In the genomic region with DNA sequence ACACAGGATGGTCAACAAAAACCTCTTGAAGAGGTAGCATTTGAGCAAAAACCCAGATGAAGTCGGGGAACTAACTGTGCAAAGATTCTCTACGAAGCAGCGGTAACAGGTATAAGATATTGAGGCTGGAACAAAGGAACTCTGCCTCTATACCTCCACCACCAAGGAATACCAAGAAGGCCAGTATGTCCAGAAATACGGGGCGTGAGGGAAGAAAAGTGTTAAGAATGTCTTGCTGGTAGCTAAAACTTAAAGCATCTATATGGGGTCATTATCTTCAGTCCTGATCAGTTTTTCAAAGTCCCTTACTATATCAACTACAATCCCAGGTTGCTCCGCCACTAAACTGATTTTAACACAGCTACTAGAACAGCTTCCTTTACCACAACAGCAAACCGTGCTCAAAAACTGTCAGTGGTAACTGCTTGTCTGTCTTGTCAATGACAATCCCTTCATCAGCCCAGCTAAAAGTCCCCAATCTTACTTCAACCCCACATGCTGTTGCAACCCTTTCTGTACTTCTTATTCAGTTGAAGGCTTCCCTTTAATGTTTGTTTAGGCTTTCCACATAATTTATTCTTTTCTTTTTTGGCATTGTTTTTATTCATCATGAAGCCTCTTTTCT, we compare ENCODE assay signal across 27 cellular contexts. TPM values are rescaled to one million over a fixed set of nuclear protein-coding genes. Genes with fewer than 3 reads are reported as not detected.
DNase-seq lines count a peak whose midpoint lies in the region; ATAC-seq and TF ChIP-seq lines count a peak whose summit lies in the region.
"Had no signal": no experiment of that assay in that cellular context is flagged by ENCODE, and none has a peak within 500 bp of the region (broad histone marks: within the 10 kb centered on the region; RNA-seq: fewer than 3 reads in every experiment).

No MANE protein-coding gene starts in this region.

- H3K4me1 Mint-ChIP-seq in activated T-cell treated with anti-CD3 and anti-CD28 coated beads, Interleukin-2, amount 50 U/mL, for 4 hours (ENCODE audit: low read depth), result peaks cover 67% of the 10 kb centered on the region
- H3K4me1 Mint-ChIP-seq in CD8-positive, alpha-beta T cell (ENCODE audit: low read depth), result peaks cover 66% of the 10 kb centered on the region
- H3K4me1 Mint-ChIP-seq in T-helper 17 cell, result peaks cover 52% of the 10 kb centered on the region
- peaks cover 59 to 74% of the 10 kb centered on the region in 2 donors for H3K4me1 Mint-ChIP-seq in immature natural killer cell

- CTCF ChIA-PET in CD8-positive, alpha-beta T cell (lab: Charles Lee), result interaction anchor here (0.6 to 2.4 kb wide), 6 partner anchors 9 to 375 kb away, joined by 3 to 9 read pairs (median 4); no protein-coding TSS in a partner anchor

- peaks cover 14% of the 10 kb centered on the region for H3K4me1 ChIP-seq in CD8-positive, alpha-beta T cell (ENCODE audit: insufficient read depth, low read length)

- H3K27me3 Mint-ChIP-seq in activated T-cell treated with anti-CD3 and anti-CD28 coated beads, Interleukin-2, amount 50 U/mL, for 4 hours (ENCODE audit: low read depth), result no peaks in the 10 kb centered on the region
- no peaks in the 10 kb centered on the region for H3K27me3 Mint-ChIP-seq in CD8-positive, alpha-beta T cell (ENCODE audit: low read depth)
- H3K27me3 Mint-ChIP-seq in T-helper 17 cell (no peaks in the 10 kb centered on the region), immature natural killer cell (ENCODE audit: low read depth in 3 of 3) (no peaks in the 10 kb centered on the region)
- H3K27me3 Mint-ChIP-seq: B cell, IgD-negative memory B cell had no signal

- no peaks in the 10 kb centered on the region for H3K36me3 ChIP-seq in CD8-positive, alpha-beta T cell (ENCODE audit: insufficient read depth, low read length)
- H3K36me3 ChIP-seq: pancreas, upper lobe of left lung had no signal

- no peak for TF ChIP-seq CTCF in CD8-positive, alpha-beta T cell (IDR thresholded peaks at IDR 0.05)

- peak overlapping the region; percentile 18 for H3K27ac Mint-ChIP-seq in CD8-positive, alpha-beta T cell
- peak overlapping the region; percentile 80 for H3K27ac Mint-ChIP-seq in T-helper 17 cell
- H3K27ac Mint-ChIP-seq in immature natural killer cell, result peak overlapping the region; percentile 16 to 81 (median 65)
- H3K27ac Mint-ChIP-seq: B cell, IgD-negative memory B cell had no signal

- H3K27ac ChIP-seq in CD8-positive, alpha-beta T cell (ENCODE audit: low read depth, low read length), result no peak overlapping the region
- H3K27ac ChIP-seq: coronary artery, pancreas had no signal

- H3K4me3 Mint-ChIP-seq in activated T-cell treated with anti-CD3 and anti-CD28 coated beads, Interleukin-2, amount 50 U/mL, for 4 hours, result peak overlapping the region; percentile 46
- peak overlapping the region; percentile 1 for H3K4me3 Mint-ChIP-seq in CD8-positive, alpha-beta T cell
- H3K4me3 Mint-ChIP-seq in T-helper 17 cell (peak overlapping the region; percentile 57), immature natural killer cell (peak overlapping the region; percentile 36 to 59 (median 56))
- H3K4me3 Mint-ChIP-seq: B cell, H9, neural crest cell had no signal

- intact Hi-C loops in CD8-positive, alpha-beta T cell (cut with DNase I, micrococcal nuclease), result no loop called here

- H3K4me3 ChIP-seq in CD8-positive, alpha-beta T cell (ENCODE audit: low read depth, low read length), result no peak overlapping the region
- H3K4me3 ChIP-seq: coronary artery, lung, pancreas, upper lobe of left lung had no signal

- peaks cover 4% of the 10 kb centered on the region for H3K9me3 Mint-ChIP-seq in activated T-cell treated with anti-CD3 and anti-CD28 coated beads, Interleukin-2, amount 50 U/mL, for 4 hours
- no peaks in the 10 kb centered on the region for H3K9me3 Mint-ChIP-seq in CD8-positive, alpha-beta T cell
- H3K9me3 Mint-ChIP-seq in immature natural killer cell, result no peaks in the 10 kb centered on the region
- H3K9me3 Mint-ChIP-seq: H9, IgD-negative memory B cell, neural crest cell had no signal

- H3K9me3 ChIP-seq in CD8-positive, alpha-beta T cell (ENCODE audit: low read length), result no peaks in the 10 kb centered on the region
- H3K9me3 ChIP-seq in T-helper 17 cell (ENCODE audit: control insufficient read depth, low read length, poor library complexity, severe bottlenecking), result no peaks in the 10 kb centered on the region
- H3K9me3 ChIP-seq: pancreas, upper lobe of left lung had no signal

- DNase-seq in activated T-cell treated with anti-CD3 and anti-CD28 coated beads, Interleukin-2, amount 50 U/mL, for 4 hours, result no peak
- no peak for DNase-seq in activated T-cell treated with anti-CD3 and anti-CD28 coated beads, Interleukin-2, amount 50 U/mL, for 1 hour
- no peak for DNase-seq in CD8-positive, alpha-beta T cell
- no peak for DNase-seq in T-helper 17 cell
- peak; percentile 16 to 31 (median 20) for DNase-seq in immature natural killer cell
- DNase-seq in NCI-H2081 treated with DMSO at 0.1 percent for 48 hours (lab: John Stamatoyannopoulos, UW), result no peak
- no peak for DNase-seq in NCI-H69 (lab: John Stamatoyannopoulos, UW)
- DNase-seq: activated CD4-positive, CD25-positive, alpha-beta regulatory T cell treated with anti-CD3 and anti-CD28 coated beads, Interleukin-2, amount 50 U/mL, for 72 hours; activated effector memory CD4-positive, alpha-beta T cell treated with anti-CD3 and anti-CD28 coated beads, Interleukin-2, amount 50 U/mL, for 16 hours; COR-L47; effector memory CD4-positive, alpha-beta T cell; erythroblast; GDM1; H9; kidney glomerular epithelial cell; NCI-H1105 treated with DMSO at 0.1 percent for 48 hours; NCI-H1930; NCI-H748 treated with DMSO at 0.1 percent for 48 hours; pancreas; stimulated activated CD4-positive, alpha-beta T cell treated with anti-CD3 and anti-CD28 coated beads, Interleukin-2, amount 100 ng/mL, for 24 hours; upper lobe of left lung had no signal

- peaks cover 11% of the 10 kb centered on the region for H3K36me3 Mint-ChIP-seq in activated T-cell treated with anti-CD3 and anti-CD28 coated beads, Interleukin-2, amount 50 U/mL, for 4 hours (ENCODE audit: insufficient read depth)
- no peaks in the 10 kb centered on the region for H3K36me3 Mint-ChIP-seq in CD8-positive, alpha-beta T cell
- H3K36me3 Mint-ChIP-seq in T-helper 17 cell (ENCODE audit: low read depth) (no peaks in the 10 kb centered on the region), immature natural killer cell (no peaks in the 10 kb centered on the region)

- H3K27me3 ChIP-seq in CD8-positive, alpha-beta T cell (ENCODE audit: insufficient read depth, low read length), result no peaks in the 10 kb centered on the region
- H3K27me3 ChIP-seq: pancreas, upper lobe of left lung had no signal

- ATAC-seq in activated T-cell treated with anti-CD3 and anti-CD28 coated beads, Interleukin-2, amount 50 U/mL, for 4 hours, result no peak
- ATAC-seq in CD8-positive, alpha-beta T cell, result peak; percentile 41
- ATAC-seq in T-helper 17 cell, result peak; percentile 71
- no peak for ATAC-seq in GM21619 (IDR thresholded peaks at IDR 0.05; ENCODE audit: unreplicated experiment)
- ATAC-seq: pancreas had no signal

- POLR2A ChIA-PET in CD8-positive, alpha-beta T cell (lab: Charles Lee), result interaction anchor here (1.1 to 1.5 kb wide), 2 partner anchors 10 to 36 kb away, joined by 4 read pairs; a partner anchor contains a TSS

RNA-seq across cellular contexts. Expression of a gene that starts 9.4 kb away (rescaled TPM):
- total RNA-seq in activated T-cell treated with anti-CD3 and anti-CD28 coated beads, Interleukin-2, amount 50 U/mL, for 4 hours, result 10 to 100 TPM; 50.9 to 56.2 (median 55.7) TPM
- 10 to 100 TPM; 10.9 to 12.4 TPM for total RNA-seq in CD8-positive, alpha-beta T cell
- total RNA-seq in T-helper 17 cell, result 10 to 100 TPM; 23.5 to 34.3 TPM
- polyA plus RNA-seq in immature natural killer cell, result 10 to 100 TPM; 55.2 to 96.2 (median 95.6) TPM

Comparison
In these comparisons a context has a peak if more than half of its experiments do, and no peak if none do; other contexts are left out.
1. ATAC-seq: peak in CD8-positive, alpha-beta T cell (single experiment) and T-helper 17 cell (single experiment); none in activated T-cell treated with anti-CD3 and anti-CD28 coated beads, Interleukin-2, amount 50 U/mL, for 4 hours (0 of 2) and GM21619 (single experiment).
2. DNase-seq: peak in immature natural killer cell (3 of 3); none in activated T-cell treated with anti-CD3 and anti-CD28 coated beads, Interleukin-2, amount 50 U/mL, for 4 hours (single experiment), activated T-cell treated with anti-CD3 and anti-CD28 coated beads, Interleukin-2, amount 50 U/mL, for 1 hour (single experiment), CD8-positive, alpha-beta T cell (0 of 7), T-helper 17 cell (0 of 3), NCI-H2081 treated with DMSO at 0.1 percent for 48 hours (single experiment) and NCI-H69 (single experiment).
3. H3K4me3 Mint-ChIP-seq: peak in every context shown above with its lines; median percentile 57 in T-helper 17 cell; 56 in immature natural killer cell; 46 in activated T-cell treated with anti-CD3 and anti-CD28 coated beads, Interleukin-2, amount 50 U/mL, for 4 hours; 1 in CD8-positive, alpha-beta T cell.
4. H3K27ac Mint-ChIP-seq: peak in every context shown above with its lines; median percentile 80 in T-helper 17 cell; 65 in immature natural killer cell; 18 in CD8-positive, alpha-beta T cell.